37 cellular contexts compared by ENCODE assay signal in genomic region chr2:111961663-111962062, GRCh38.
DNase-seq lines count a peak whose midpoint lies in the region; ATAC-seq, FAIRE-seq and TF ChIP-seq lines count a peak whose summit lies in the region.
"Had no signal": no experiment of that assay in that cellular context is flagged by ENCODE, and none has a peak within 500 bp of the region (broad histone marks: within the 10 kb centered on the region; RNA-seq: fewer than 3 reads in every experiment).

No MANE protein-coding gene starts in this region.

- H3K4me2 ChIP-seq in K562 (ENCODE audit: insufficient read depth, low read length), result peak overlapping the region; percentile 39; the same call in 1 of the 2 replicates
- no peak overlapping the region for H3K4me2 ChIP-seq in neural progenitor cell
- no peak overlapping the region for H3K4me2 ChIP-seq in mesenchymal stem cell (ENCODE audit: low read length, poor library complexity, severe bottlenecking)
- H3K4me2 ChIP-seq: A549; BLaER1; BLaER1 treated with 17β-estradiol and CSF1 and Interleukin-3, amounts not matched to agents 10 nM and 100 nM had no signal

- H3K4me3 ChIP-seq in K562 (0 out of 2 replicates have a peak overlapping the region, but pooled peaks have one; percentile 12), choroid plexus epithelial cell (ENCODE audit: low read depth, low read length) (no peak overlapping the region), kidney (ENCODE audit: low read length in 2 of 2) (no peak overlapping the region), neural progenitor cell (no peak overlapping the region), HAP-1 (no peak overlapping the region), mesenchymal stem cell (ENCODE audit: insufficient read depth in 1 of 2, low read depth in 1 of 2, low read length in 2 of 2) (no peak overlapping the region)
- H3K4me3 ChIP-seq: A549; BLaER1; BLaER1 treated with 17β-estradiol and CSF1 and Interleukin-3, amounts not matched to agents 10 nM and 100 nM had no signal

- no peaks in the 10 kb centered on the region for H3K9me1 ChIP-seq in K562 (ENCODE audit: control insufficient read depth, insufficient read depth, low read length)

- H3K36me3 ChIP-seq in K562 (ENCODE audit: control insufficient read depth, insufficient read depth, low read length) (no peaks in the 10 kb centered on the region), kidney (ENCODE audit: control insufficient read depth in 1 of 2, insufficient read depth in 2 of 2, low read length in 2 of 2) (no peaks in the 10 kb centered on the region), neural progenitor cell (no peaks in the 10 kb centered on the region), HAP-1 (replicated peaks) (no peaks in the 10 kb centered on the region), mesenchymal stem cell (ENCODE audit: control insufficient read depth in 1 of 2, insufficient read depth in 2 of 2, low read depth in 1 of 2, low read length in 2 of 2) (peaks cover 0 to 7% of the 10 kb centered on the region in 2 experiments)
- H3K36me3 ChIP-seq: BE2C, BLaER1 had no signal

- no peak for TF ChIP-seq CTCF in K562 (IDR thresholded peaks at IDR 0.05 in 2 of 3, conservative IDR thresholded peaks at IDR 0.05 in 1 of 3; ENCODE audit: insufficient read depth in 2 of 3, low read depth in 1 of 3, low read length in 3 of 3)
- TF ChIP-seq CTCF in choroid plexus epithelial cell (conservative IDR thresholded peaks at IDR 0.05; ENCODE audit: low read depth, low read length), result no peak
- TF ChIP-seq CTCF in kidney (IDR thresholded peaks at IDR 0.05; ENCODE audit: borderline replicate concordance, extremely low read depth, insufficient read depth), result no peak
- TF ChIP-seq CTCF in neural progenitor cell (IDR thresholded peaks at IDR 0.05), result no peak

- no peak overlapping the region for H2AK5ac ChIP-seq in mesenchymal stem cell (ENCODE audit: low read length, severe bottlenecking)

- no TSS peak for BruUV-seq in K562 (replicated peaks; lab: Mats Ljungman, UMichigan)

- H3K9me3 Mint-ChIP-seq in neural progenitor cell, result no peaks in the 10 kb centered on the region
- H3K9me3 Mint-ChIP-seq: CD4-positive, alpha-beta memory T cell; CD4-positive, alpha-beta T cell; CD8-positive, alpha-beta memory T cell; CD8-positive, alpha-beta T cell had no signal

- peaks cover 3% of the 10 kb centered on the region for H3K27me3 Mint-ChIP-seq in neural progenitor cell (ENCODE audit: insufficient read depth, low read depth)
- H3K27me3 Mint-ChIP-seq: CD4-positive, alpha-beta T cell had no signal

- H3K4me1 Mint-ChIP-seq in neural progenitor cell, result peaks cover 39% of the 10 kb centered on the region
- H3K4me1 Mint-ChIP-seq: B cell; CD4-positive, alpha-beta memory T cell; CD4-positive, CD25-positive, alpha-beta regulatory T cell; CD8-positive, alpha-beta memory T cell had no signal

- no peak overlapping the region for H3K23ac ChIP-seq in mesenchymal stem cell (ENCODE audit: low read length in 2 of 2)

- H2BK15ac ChIP-seq in mesenchymal stem cell (ENCODE audit: low read depth, poor library complexity, severe bottlenecking), result no peak overlapping the region

- H3K9ac ChIP-seq in K562 (ENCODE audit: insufficient read depth in 1 of 2, low read depth in 2 of 2, low read length in 2 of 2), result no peak overlapping the region
- H3K9ac ChIP-seq in kidney (ENCODE audit: low read length in 2 of 2), result no peak overlapping the region
- no peak overlapping the region for H3K9ac ChIP-seq in neural progenitor cell
- no peak overlapping the region for H3K9ac ChIP-seq in mesenchymal stem cell (ENCODE audit: low read length)
- H3K9ac ChIP-seq: BLaER1; BLaER1 treated with 17β-estradiol and CSF1 and Interleukin-3, amounts not matched to agents 10 nM and 100 nM had no signal

- H3K27ac ChIP-seq in K562 (ENCODE audit: extremely low read depth, low read depth, low read length) (no peak overlapping the region), kidney (ENCODE audit: low read depth in 2 of 2, low read length in 2 of 2) (no peak overlapping the region), neural progenitor cell (no peak overlapping the region), mesenchymal stem cell (ENCODE audit: low read length, poor library complexity, severe bottlenecking) (no peak overlapping the region)
- H3K27ac ChIP-seq: 22Rv1; A549; BLaER1; BLaER1 treated with 17β-estradiol and CSF1 and Interleukin-3, amounts not matched to agents 10 nM and 100 nM; C4-2B had no signal

- no peak for TF ChIP-seq EP300 in K562 (IDR thresholded peaks at IDR 0.05; ENCODE audit: low read length)

- no peaks in the 10 kb centered on the region for H4K20me1 ChIP-seq in K562 (replicated peaks; ENCODE audit: control insufficient read depth, insufficient read depth, low read length)
- H4K20me1 ChIP-seq in neural progenitor cell (ENCODE audit: low read depth), result no peaks in the 10 kb centered on the region
- H4K20me1 ChIP-seq: BLaER1 had no signal

- H4K91ac ChIP-seq in mesenchymal stem cell (ENCODE audit: low read length), result no peak overlapping the region

- no peaks in the 10 kb centered on the region for H3F3A ChIP-seq in neural progenitor cell (ENCODE audit: low read depth)

- TF ChIP-seq RAD21 in K562 (CRISPR knock-in tag; conservative IDR thresholded peaks at IDR 0.05 in 1 of 2, IDR thresholded peaks at IDR 0.05 in 1 of 2), result no peak

- H2BK12ac ChIP-seq in mesenchymal stem cell (ENCODE audit: low read length in 2 of 2), result no peak overlapping the region

- H3K4me1 ChIP-seq in K562 (replicated peaks in 1 of 2; ENCODE audit: control insufficient read depth in 2 of 2, insufficient read depth in 2 of 2, low read length in 2 of 2), result peaks cover 0 to 2% of the 10 kb centered on the region in 2 experiments; a peak in 2 of 5 replicates
- peaks cover 0 to 6% of the 10 kb centered on the region in 2 donors for H3K4me1 ChIP-seq in kidney (ENCODE audit: control insufficient read depth in 1 of 2, insufficient read depth in 1 of 2, low read depth in 1 of 2, low read length in 2 of 2)
- peaks cover 14% of the 10 kb centered on the region for H3K4me1 ChIP-seq in neural progenitor cell
- H3K4me1 ChIP-seq in HAP-1, result peaks cover 16% of the 10 kb centered on the region
- H3K4me1 ChIP-seq in mesenchymal stem cell (ENCODE audit: control insufficient read depth, insufficient read depth, low read depth, low read length), result peaks cover 4% of the 10 kb centered on the region
- H3K4me1 ChIP-seq: A549, BE2C, BLaER1 had no signal

- CTCF ChIA-PET in K562 (lab: Yijun Ruan, JAX; ENCODE audit: low intra/inter-chr PET ratio), result no interaction called here

- intact Hi-C loops in K562 (cut with micrococcal nuclease) (no loop called here), kidney (cut with DNase I) (no loop called here)

- H2BK120ac ChIP-seq in mesenchymal stem cell (ENCODE audit: low read depth, low read length), result no peak overlapping the region

- DNase-seq in K562 (ENCODE audit: extremely low read depth in 1 of 4, low spot score in 3 of 4) (no peak), choroid plexus epithelial cell (ENCODE audit: low read depth) (peak; percentile 2), kidney (peak; percentile 64), neural progenitor cell (ENCODE audit: low spot score) (no peak), HAP-1 (ENCODE audit: low spot score in 2 of 2) (no peak), mesenchymal stem cell (no peak), glomerular visceral epithelial cell (ENCODE audit: extremely low spot score) (no peak)
- DNase-seq in effector CD8-positive, alpha-beta T cell (lab: John Stamatoyannopoulos, UW), result no peak
- DNase-seq: 8988T; ACHN; AML-193; BE2C; C1 segment of cervical spinal cord; Caco-2; Calu3; CD4-positive, alpha-beta memory T cell; CD4-positive, alpha-beta T cell; CD4-positive, CD25-positive, alpha-beta regulatory T cell; CD8-positive, alpha-beta memory T cell; CD8-positive, alpha-beta T cell; COR-L47; DMS 273 treated with DMSO at 0.1 percent for 48 hours; DMS153; DMS53; DMS79; DMS79 treated with DMSO at 0.1 percent for 48 hours; DND-41; EL had no signal

- no peak overlapping the region for H3K14ac ChIP-seq in mesenchymal stem cell (ENCODE audit: low read length in 2 of 2)

- no peak overlapping the region for H3K4ac ChIP-seq in mesenchymal stem cell (ENCODE audit: low read depth in 1 of 2, low read length in 2 of 2)

- H3K27ac Mint-ChIP-seq in neural progenitor cell, result peak overlapping the region; percentile 58
- H3K27ac Mint-ChIP-seq: B cell; CD14-positive monocyte; CD4-positive, alpha-beta memory T cell; CD4-positive, alpha-beta T cell; CD4-positive, CD25-positive, alpha-beta regulatory T cell; CD8-positive, alpha-beta memory T cell; CD8-positive, alpha-beta T cell had no signal

- no peak overlapping the region for H3K18ac ChIP-seq in mesenchymal stem cell (ENCODE audit: low read depth in 1 of 2, low read length in 2 of 2)

- no peak overlapping the region for H4K8ac ChIP-seq in mesenchymal stem cell (ENCODE audit: low read length)

- H2BK5ac ChIP-seq in mesenchymal stem cell (ENCODE audit: low read depth, low read length, poor library complexity, severe bottlenecking), result no peak overlapping the region

- H3K79me1 ChIP-seq in mesenchymal stem cell (replicated peaks; ENCODE audit: low read length, poor library complexity, severe bottlenecking), result peaks cover 26% of the 10 kb centered on the region

- H3K9me3 ChIP-seq in K562 (replicated peaks; ENCODE audit: control insufficient read depth, insufficient read depth, low read depth, low read length) (no peaks in the 10 kb centered on the region), kidney (ENCODE audit: control insufficient read depth in 1 of 2, low read length in 2 of 2) (no peaks in the 10 kb centered on the region), neural progenitor cell (ENCODE audit: low read depth) (no peaks in the 10 kb centered on the region), HAP-1 (no peaks in the 10 kb centered on the region), mesenchymal stem cell (ENCODE audit: control insufficient read depth, low read length) (no peaks in the 10 kb centered on the region)
- H3K9me3 ChIP-seq: A549; BE2C; BLaER1; BLaER1 treated with 17β-estradiol and CSF1 and Interleukin-3, amounts not matched to agents 10 nM and 100 nM; Caco-2 had no signal

- in situ Hi-C loops in K562 (cut with MboI), result no loop called here
- in situ Hi-C loops in HAP-1 (cut with MboI; ENCODE audit: low sequenced_read_pairs), result no loop called here

- H3K4me3 Mint-ChIP-seq in neural progenitor cell, result no peak overlapping the region
- H3K4me3 Mint-ChIP-seq: B cell; CD14-positive monocyte; CD4-positive, alpha-beta memory T cell; CD4-positive, alpha-beta T cell; CD4-positive, CD25-positive, alpha-beta regulatory T cell; CD8-positive, alpha-beta memory T cell; CD8-positive, alpha-beta T cell had no signal

- H3K79me2 ChIP-seq in K562 (ENCODE audit: control insufficient read depth, insufficient read depth, low read length) (no peaks in the 10 kb centered on the region), neural progenitor cell (ENCODE audit: low read depth) (no peaks in the 10 kb centered on the region)

- POLR2A ChIA-PET in K562 (lab: Yijun Ruan, JAX), result no interaction called here

- ATAC-seq in K562, result peak; percentile 70
- ATAC-seq: A549; CD8-positive, alpha-beta T cell had no signal

- no peak for FAIRE-seq in K562 (lab: Jason Lieb, UNC)
- no peak for FAIRE-seq in kidney (lab: Jason Lieb, UNC)
- FAIRE-seq: A204.1, A549, D721Med had no signal

- no peaks in the 10 kb centered on the region for H3K36me3 Mint-ChIP-seq in neural progenitor cell
- H3K36me3 Mint-ChIP-seq: CD14-positive monocyte; CD4-positive, alpha-beta memory T cell; CD4-positive, CD25-positive, alpha-beta regulatory T cell; CD8-positive, alpha-beta memory T cell; CD8-positive, alpha-beta T cell had no signal

- peak overlapping the region; percentile 79 for H2AFZ ChIP-seq in K562 (ENCODE audit: low read depth, low read length)
- no peak overlapping the region for H2AFZ ChIP-seq in neural progenitor cell (replicated peaks)
- H2AFZ ChIP-seq in mesenchymal stem cell (ENCODE audit: low read depth, low read length), result no peak overlapping the region

- 32% methylated on average over 7 of the region's 7 CpGs for WGBS in K562 (ENCODE audit: insufficient coverage, low coverage, missing lambda C conversion rate)
- 97% methylated on average over 7 of the region's 7 CpGs for WGBS in mesenchymal stem cell

- no peak for TF ChIP-seq POLR2A in K562 (conservative IDR thresholded peaks at IDR 0.05)

- peaks cover 0 to 4% of the 10 kb centered on the region in 2 experiments; a peak in 2 of 5 replicates for H3K27me3 ChIP-seq in K562 (ENCODE audit: control insufficient read depth in 2 of 2, insufficient read depth in 2 of 2, low read length in 2 of 2)
- H3K27me3 ChIP-seq in neural progenitor cell, result no peaks in the 10 kb centered on the region
- no peaks in the 10 kb centered on the region for H3K27me3 ChIP-seq in HAP-1 (ENCODE audit: low read depth)
- H3K27me3 ChIP-seq in mesenchymal stem cell (ENCODE audit: control insufficient read depth in 1 of 2, insufficient read depth in 1 of 2, low read length in 2 of 2), result peaks cover 0 to 36% of the 10 kb centered on the region in 2 experiments
- H3K27me3 ChIP-seq: BE2C; BLaER1; BLaER1 treated with 17β-estradiol and CSF1 and Interleukin-3, amounts not matched to agents 10 nM and 100 nM had no signal

Comparison
In these comparisons a context has a peak if more than half of its experiments do, and no peak if none do; other contexts are left out.
1. DNase-seq: peak in choroid plexus epithelial cell (single experiment) and kidney (single experiment); none in K562 (0 of 4), neural progenitor cell (single experiment), HAP-1 (0 of 2), mesenchymal stem cell (single experiment), effector CD8-positive, alpha-beta T cell (single experiment) and glomerular visceral epithelial cell (single experiment).